ENCODE assay signal across 16 cellular contexts in the genomic region with DNA sequence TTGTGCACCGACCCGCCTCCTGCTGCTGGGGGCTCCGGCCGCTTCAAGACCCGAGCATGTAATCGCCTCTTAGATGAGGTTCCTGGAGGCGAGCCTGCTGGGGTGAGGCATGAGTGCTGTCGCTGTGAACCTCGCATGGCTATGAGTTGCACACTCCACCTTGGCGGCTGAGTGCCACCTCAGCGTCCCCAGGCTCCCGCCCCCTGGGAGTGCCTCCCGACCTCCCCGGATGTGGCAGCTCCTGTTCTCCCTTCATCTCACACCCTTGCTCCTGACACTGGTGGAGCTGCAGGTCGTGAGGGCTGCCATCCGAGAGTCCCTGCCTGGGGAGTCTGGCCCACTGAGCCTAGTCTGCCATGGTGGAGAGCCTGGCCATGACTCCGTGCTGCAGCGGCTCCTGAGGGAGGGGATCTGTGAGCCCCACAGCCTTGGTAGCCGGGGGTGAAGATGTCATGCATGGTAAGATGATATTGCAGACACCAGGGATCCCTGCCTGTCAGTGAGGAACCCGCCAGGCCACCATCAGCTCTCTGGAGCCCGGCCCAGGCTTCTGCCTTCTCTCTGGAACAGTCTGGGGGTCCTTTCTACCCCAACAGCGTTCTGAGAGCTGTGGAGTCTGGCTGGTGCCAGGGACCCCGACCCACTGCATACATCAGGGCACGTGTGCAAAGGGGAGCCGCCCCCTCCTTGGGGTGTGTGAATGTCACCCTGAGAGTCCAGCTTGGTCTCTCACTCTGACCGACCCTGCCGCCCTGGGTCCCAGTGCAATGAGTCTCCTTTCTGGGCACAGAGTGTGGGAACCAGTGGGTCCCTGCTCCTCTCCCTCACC.
DNase-seq lines count a peak whose midpoint lies in the region; ATAC-seq, FAIRE-seq and TF ChIP-seq lines count a peak whose summit lies in the region.
"Had no signal": no experiment of that assay in that cellular context is flagged by ENCODE, and none has a peak within 500 bp of the region (broad histone marks: within the 10 kb centered on the region; RNA-seq: fewer than 3 reads in every experiment).

No MANE protein-coding gene starts in this region.

- DNase-seq in NT2/D1 (ENCODE audit: low read depth, low spot score): no peak
- peak; percentile 70 for DNase-seq in coronary artery (ENCODE audit: low spot score)
- peak; percentile 78 for DNase-seq in mesenteric fat pad (ENCODE audit: low spot score)
- DNase-seq in testis: peak; percentile 14
- no peak for DNase-seq in GM12892 (ENCODE audit: insufficient read length)
- no peak for DNase-seq in T-helper 1 cell
- DNase-seq: AML-193; central memory CD4-positive, alpha-beta T cell; COR-L47; effector CD4-positive, alpha-beta T cell; GOT3; NCI-H1930; Right ventricle myocardium superior had no signal

- WGBS in testis, 2 donors: 87 to 89% methylated on average over 19 to 27 of the region's 27 CpGs

- TF ChIP-seq POLR2A in testis (IDR thresholded peaks at IDR 0.05): no peak
- TF ChIP-seq POLR2A in GM12892 (IDR thresholded peaks at IDR 0.05; ENCODE audit: low read depth, low read length): no peak

- H3K4me1 ChIP-seq in NT2/D1 (ENCODE audit: insufficient read depth, insufficient read length): peaks cover 46% of the 10 kb centered on the region
- peaks cover 52% of the 10 kb centered on the region for H3K4me1 ChIP-seq in testis
- H3K4me1 ChIP-seq: adrenal gland had no signal

- no peak for ATAC-seq in HG02610 (IDR thresholded peaks at IDR 0.05; ENCODE audit: unreplicated experiment)
- no peak for ATAC-seq in GM18520 (IDR thresholded peaks at IDR 0.05; ENCODE audit: unreplicated experiment)

- H3K9me3 ChIP-seq in NT2/D1 (ENCODE audit: insufficient read depth, low read length): peaks cover 10% of the 10 kb centered on the region; the same call in 1 of the 2 replicates
- no peaks in the 10 kb centered on the region for H3K9me3 ChIP-seq in testis
- H3K9me3 ChIP-seq: adrenal gland had no signal

- H3K36me3 ChIP-seq in NT2/D1 (ENCODE audit: insufficient read depth, insufficient read length, low read length) (no peaks in the 10 kb centered on the region), testis (ENCODE audit: low read depth, missing control alignments) (no peaks in the 10 kb centered on the region)
- H3K36me3 ChIP-seq: adrenal gland had no signal

- H3K27me3 ChIP-seq in NT2/D1 (ENCODE audit: insufficient read depth, insufficient read length) (peaks cover 34% of the 10 kb centered on the region), testis (no peaks in the 10 kb centered on the region)
- H3K27me3 ChIP-seq: adrenal gland had no signal

- TF ChIP-seq CTCF in coronary artery (IDR thresholded peaks at IDR 0.05) (no peak), testis (IDR thresholded peaks at IDR 0.05) (no peak)

- FAIRE-seq in GM12892 (lab: Jason Lieb, UNC): no peak

- no peak overlapping the region for H3K4me3 ChIP-seq in NT2/D1 (ENCODE audit: insufficient read length, low read depth)
- no peak overlapping the region for H3K4me3 ChIP-seq in coronary artery
- H3K4me3 ChIP-seq in testis: no peak overlapping the region
- H3K4me3 ChIP-seq: adrenal gland had no signal

- no peak overlapping the region for H3K27ac ChIP-seq in coronary artery
- H3K27ac ChIP-seq in testis: peak overlapping the region; percentile 46 to 61

- intact Hi-C loops in testis (cut with DNase I; ENCODE audit: low total_unique reads): no loop called here

- H3K9ac ChIP-seq in NT2/D1 (ENCODE audit: insufficient read length, low read depth): peak overlapping the region; percentile 58

Comparison
In these comparisons a context has a peak if more than half of its experiments do, and no peak if none do; other contexts are left out.
1. DNase-seq: peak in coronary artery (single experiment), mesenteric fat pad (single experiment) and testis (single experiment); none in NT2/D1 (single experiment), GM12892 (single experiment) and T-helper 1 cell (0 of 5).
2. H3K27ac ChIP-seq: peak in testis (2 of 2); none in coronary artery (0 of 2).